In genomic region chr6:42217523-42218367, GRCh38 we compare ENCODE assay signal across 1 cellular context.
TF ChIP-seq lines count a peak whose summit lies in the region.

TSS of gene MRPS10 (minus strand) at chr6:42217861. CDS start at chr6:42217849, 12 bp downstream.

TF ChIP-seq in GM12878, 131 proteins besides CTCF, POLR2A, EP300 and RAD21 (continued from another document and continues in another):
- TF ChIP-seq E2F8 (IDR thresholded peaks at IDR 0.05; ENCODE audit: low read depth, partially characterized antibody) (peak; percentile 77), ETV6 (conservative IDR thresholded peaks at IDR 0.05 in 1 of 2, IDR thresholded peaks at IDR 0.05 in 1 of 2; ENCODE audit: borderline replicate concordance in 1 of 2, low read depth in 1 of 2) (no peak), IRF3 (IDR thresholded peaks at IDR 0.05) (no peak), SPI1 (IDR thresholded peaks at IDR 0.05; ENCODE audit: borderline replicate concordance, insufficient read depth, low read depth, low read length) (peak; percentile 58; the same call in 1 of the 2 replicates), SIN3A (IDR thresholded peaks at IDR 0.05; ENCODE audit: low read depth, low read length) (peak; percentile 78; the same call in 1 of the 2 replicates), TCF12 (IDR thresholded peaks at IDR 0.05; ENCODE audit: low read depth, low read length) (no peak; the same call in 1 of the 2 replicates), SUZ12 (IDR thresholded peaks at IDR 0.05; ENCODE audit: unreplicated experiment) (no peak), SREBF1 (IDR thresholded peaks at IDR 0.05; ENCODE audit: low read length) (peak; percentile 73; the same call in 1 of the 2 replicates), RELA (IDR thresholded peaks at IDR 0.05; ENCODE audit: borderline replicate concordance, partially characterized antibody) (peak; percentile 54), SREBF2 (IDR thresholded peaks at IDR 0.05; ENCODE audit: low read length) (no peak), BRCA1 (IDR thresholded peaks at IDR 0.05; ENCODE audit: low read depth, low read length) (no peak), FOXK2 (IDR thresholded peaks at IDR 0.05) (no peak), ZBTB40 (IDR thresholded peaks at IDR 0.05; ENCODE audit: borderline replicate concordance) (peak; percentile 96), SIX5 (IDR thresholded peaks at IDR 0.05; ENCODE audit: low read depth, low read length, severe bottlenecking) (peak; percentile 62), BACH1 (IDR thresholded peaks at IDR 0.05; ENCODE audit: borderline replicate concordance) (0 out of 2 replicates have a peak, but pooled peaks have one; percentile 26), CEBPB (IDR thresholded peaks at IDR 0.05; ENCODE audit: borderline replicate concordance in 1 of 2, low read depth in 2 of 2, low read length in 2 of 2) (no peak), ZNF622 (IDR thresholded peaks at IDR 0.05) (no peak), TCF3 (IDR thresholded peaks at IDR 0.05; ENCODE audit: borderline replicate concordance, insufficient read depth, low read depth, low read length) (no peak), SMAD1 (IDR thresholded peaks at IDR 0.05; ENCODE audit: low read depth, partially characterized antibody) (no peak), WRNIP1 (IDR thresholded peaks at IDR 0.05; ENCODE audit: borderline replicate concordance, low read depth, low read length) (0 out of 2 replicates have a peak, but pooled peaks have one; percentile 51), CREM (IDR thresholded peaks at IDR 0.05; ENCODE audit: low read depth) (peak; percentile 85), ZNF207 (IDR thresholded peaks at IDR 0.05; ENCODE audit: borderline replicate concordance) (peak; percentile 60; the same call in 1 of the 2 replicates), ZBTB33 (IDR thresholded peaks at IDR 0.05) (no peak), IKZF2 (IDR thresholded peaks at IDR 0.05) (0 out of 4 replicates have a peak, but pooled peaks of 1 of the 2 experiments have one; percentile 22), ZNF274 (IDR thresholded peaks at IDR 0.05; ENCODE audit: insufficient read depth, insufficient read length) (no peak), HDGF (IDR thresholded peaks at IDR 0.05) (peak; percentile 55; the same call in 1 of the 2 replicates), BHLHE40 (IDR thresholded peaks at IDR 0.05; ENCODE audit: borderline replicate concordance in 1 of 2, low read depth in 2 of 2, low read length in 1 of 2) (peak in 1 of 2 experiments; percentile 18; a peak in 1 of 4 replicates), PBX3 (IDR thresholded peaks at IDR 0.05; ENCODE audit: insufficient replicate concordance, low read depth, low read length) (no peak), MXI1 (IDR thresholded peaks at IDR 0.05; ENCODE audit: low read depth, low read length) (peak; percentile 90), MEF2B (IDR thresholded peaks at IDR 0.05; ENCODE audit: partially characterized antibody, poor library complexity, severe bottlenecking) (peak; percentile 14), RB1 (IDR thresholded peaks at IDR 0.05; ENCODE audit: borderline replicate concordance) (peak; percentile 69; the same call in 1 of the 2 replicates), ESRRA (IDR thresholded peaks at IDR 0.05; ENCODE audit: low read length) (no peak), MYB (IDR thresholded peaks at IDR 0.05; ENCODE audit: borderline replicate concordance, low read depth, low read length) (no peak), ZNF217 (IDR thresholded peaks at IDR 0.05) (no peak), PAX5 (IDR thresholded peaks at IDR 0.05; ENCODE audit: borderline replicate concordance, low read depth, low read length) (no peak), RFX5 (IDR thresholded peaks at IDR 0.05; ENCODE audit: low read depth, low read length) (peak; percentile 46; the same call in 1 of the 2 replicates), POU2F2 (IDR thresholded peaks at IDR 0.05; ENCODE audit: borderline replicate concordance, low read depth, low read length) (peak; percentile 87; the same call in 2 of the 3 replicates), FOS (IDR thresholded peaks at IDR 0.05; ENCODE audit: borderline replicate concordance, extremely low read depth, insufficient read length) (no peak), TAF1 (IDR thresholded peaks at IDR 0.05; ENCODE audit: borderline replicate concordance, low read depth, low read length) (peak; percentile 99), PRDM15 (CRISPR knock-in tag; IDR thresholded peaks at IDR 0.05) (no peak), SUPT20H (IDR thresholded peaks at IDR 0.05; ENCODE audit: borderline replicate concordance, control insufficient read depth, low read depth, low read length) (no peak), POLR2AphosphoS2 (IDR thresholded peaks at IDR 0.05; ENCODE audit: low read depth, low read length) (peak; percentile 76; the same call in 1 of the 2 replicates), CEBPZ (IDR thresholded peaks at IDR 0.05; ENCODE audit: low read depth, low read length) (no peak), STAT1 (conservative IDR thresholded peaks at IDR 0.05) (no peak; the same call in 1 of the 2 replicates), SP1 (IDR thresholded peaks at IDR 0.05; ENCODE audit: low read depth, low read length) (no peak), HDAC2 (IDR thresholded peaks at IDR 0.05) (no peak), FOXM1 (IDR thresholded peaks at IDR 0.05; ENCODE audit: low read depth, low read length) (no peak)
